ENCODE assay signal across 8 cellular contexts in the genomic region with DNA sequence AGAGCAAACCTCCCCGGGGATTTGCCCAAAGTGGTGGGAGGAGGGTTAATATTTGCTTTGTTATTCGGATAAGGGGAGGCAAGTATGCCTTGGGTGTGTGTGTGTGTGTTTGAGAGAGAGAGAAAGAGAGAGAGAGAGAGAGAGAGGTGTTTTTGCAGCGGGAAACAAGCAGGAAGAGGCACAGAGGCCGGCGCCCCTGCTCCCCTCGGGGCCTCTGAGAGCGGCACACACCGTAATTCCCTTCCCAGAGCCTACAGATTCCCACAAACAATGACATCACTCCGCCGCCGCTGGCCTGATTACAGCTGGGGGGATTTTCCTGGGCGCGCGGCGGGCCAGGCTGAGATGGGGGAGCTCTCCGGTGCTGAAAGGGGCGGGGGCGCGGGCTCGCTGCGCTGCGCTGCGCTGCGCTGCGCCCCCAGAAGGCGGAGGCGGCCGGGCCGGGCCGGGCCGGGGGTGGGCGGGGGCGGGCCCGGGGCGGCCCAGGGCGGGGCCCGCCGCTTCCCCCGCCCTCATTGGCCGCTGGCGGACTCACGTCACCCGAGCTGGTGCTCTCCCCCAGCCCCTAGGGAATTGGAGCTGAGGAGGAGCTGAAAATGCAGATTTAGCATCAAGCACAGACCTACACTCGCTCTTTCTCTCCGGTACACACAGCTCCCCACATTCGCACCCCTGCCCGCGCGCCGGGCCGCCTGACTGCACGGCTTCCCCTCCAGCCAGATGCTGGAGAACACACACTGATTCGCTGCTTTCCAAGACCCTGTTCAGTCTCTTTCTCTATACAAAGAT. TPM values are rescaled to one million over a fixed set of nuclear protein-coding genes. Genes with fewer than 3 reads are reported as not detected.
DNase-seq lines count a peak whose midpoint lies in the region; TF ChIP-seq lines count a peak whose summit lies in the region.

A gene with protein sequence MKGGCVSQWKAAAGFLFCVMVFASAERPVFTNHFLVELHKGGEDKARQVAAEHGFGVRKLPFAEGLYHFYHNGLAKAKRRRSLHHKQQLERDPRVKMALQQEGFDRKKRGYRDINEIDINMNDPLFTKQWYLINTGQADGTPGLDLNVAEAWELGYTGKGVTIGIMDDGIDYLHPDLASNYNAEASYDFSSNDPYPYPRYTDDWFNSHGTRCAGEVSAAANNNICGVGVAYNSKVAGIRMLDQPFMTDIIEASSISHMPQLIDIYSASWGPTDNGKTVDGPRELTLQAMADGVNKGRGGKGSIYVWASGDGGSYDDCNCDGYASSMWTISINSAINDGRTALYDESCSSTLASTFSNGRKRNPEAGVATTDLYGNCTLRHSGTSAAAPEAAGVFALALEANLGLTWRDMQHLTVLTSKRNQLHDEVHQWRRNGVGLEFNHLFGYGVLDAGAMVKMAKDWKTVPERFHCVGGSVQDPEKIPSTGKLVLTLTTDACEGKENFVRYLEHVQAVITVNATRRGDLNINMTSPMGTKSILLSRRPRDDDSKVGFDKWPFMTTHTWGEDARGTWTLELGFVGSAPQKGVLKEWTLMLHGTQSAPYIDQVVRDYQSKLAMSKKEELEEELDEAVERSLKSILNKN (plus strand): TSS at position 631 of the 789 bp plus-strand sequence. CDS start 266 bp downstream, outside the sequence.

- peak within 1 kb of the TSS; percentile 23 for H3K27ac Mint-ChIP-seq in type B pancreatic cell
- no peak within 1 kb of the TSS for H3K27ac Mint-ChIP-seq in activated T-cell treated with anti-CD3 and anti-CD28 coated beads, Interleukin-2, amount 50 U/mL, for 24 hours

- H3K36me3 Mint-ChIP-seq in type B pancreatic cell: no peaks in the 10 kb centered on the region
- H3K36me3 Mint-ChIP-seq in activated T-cell treated with anti-CD3 and anti-CD28 coated beads, Interleukin-2, amount 50 U/mL, for 24 hours (ENCODE audit: low read depth): no peaks in the 10 kb centered on the region

- peaks cover 16% of the 10 kb centered on the region for H3K4me1 Mint-ChIP-seq in type B pancreatic cell (ENCODE audit: unreplicated experiment)
- peaks cover 1% of the 10 kb centered on the region for H3K4me1 Mint-ChIP-seq in activated T-cell treated with anti-CD3 and anti-CD28 coated beads, Interleukin-2, amount 50 U/mL, for 24 hours (ENCODE audit: low read depth)

- no peaks in the 10 kb centered on the region for H3K9me3 ChIP-seq in liver (ENCODE audit: control insufficient read depth in 4 of 4, low read length in 3 of 4)

- H3K4me3 Mint-ChIP-seq in type B pancreatic cell: peak within 1 kb of the TSS; percentile 87
- H3K4me3 Mint-ChIP-seq in activated T-cell treated with anti-CD3 and anti-CD28 coated beads, Interleukin-2, amount 50 U/mL, for 24 hours: no peak within 1 kb of the TSS

- H3K4me3 ChIP-seq in liver (ENCODE audit: low read depth in 1 of 3, low read length in 3 of 3): peak within 1 kb of the TSS in 1 of 3 donors; percentile 27

- H3K27ac ChIP-seq in liver (ENCODE audit: low read depth in 1 of 2, low read length in 2 of 2): no peak within 1 kb of the TSS

- DNase-seq in GM10266 (ENCODE audit: extremely low spot score) (peak; percentile 13), NCI-H446 treated with DMSO at 0.1 percent for 48 hours (lab: John Stamatoyannopoulos, UW) (peak; percentile 94), dermis blood vessel endothelial cell (peak; percentile 12), type B pancreatic cell (ENCODE audit: extremely low spot score, unreplicated experiment) (peak; percentile 82), GM19240 (ENCODE audit: insufficient read length, low spot score) (no peak), T-helper 9 cell (no peak)
- DNase-seq in activated T-cell treated with anti-CD3 and anti-CD28 coated beads, Interleukin-2, amount 50 U/mL, for 24 hours: no peak

- peaks cover 93% of the 10 kb centered on the region for H3K27me3 Mint-ChIP-seq in type B pancreatic cell
- H3K27me3 Mint-ChIP-seq in activated T-cell treated with anti-CD3 and anti-CD28 coated beads, Interleukin-2, amount 50 U/mL, for 24 hours: peaks cover 70% of the 10 kb centered on the region

- 2% methylated on average over 53 of the region's 53 CpGs for WGBS in liver

- TF ChIP-seq RAD21 in liver (IDR thresholded peaks at IDR 0.05): no peak

- H3K27me3 ChIP-seq in liver (ENCODE audit: control insufficient read depth in 4 of 4, insufficient read depth in 4 of 4, low read length in 3 of 4): peaks cover 2 to 18% (median 3%) of the 10 kb centered on the region in 4 donors

- TF ChIP-seq CTCF in GM10266 (IDR thresholded peaks at IDR 0.05; ENCODE audit: control insufficient read depth, insufficient read depth, low read depth, missing control alignments) (no peak), liver (IDR thresholded peaks at IDR 0.05; ENCODE audit: low read depth, low read length, missing input control) (no peak), type B pancreatic cell (conservative IDR thresholded peaks at IDR 0.05) (no peak)

- H3K36me3 ChIP-seq in liver (ENCODE audit: control insufficient read depth in 4 of 4, insufficient read depth in 3 of 4, low read depth in 1 of 4, low read length in 3 of 4): no peaks in the 10 kb centered on the region

- H3K9me3 Mint-ChIP-seq in type B pancreatic cell: peaks cover 7% of the 10 kb centered on the region
- H3K9me3 Mint-ChIP-seq in activated T-cell treated with anti-CD3 and anti-CD28 coated beads, Interleukin-2, amount 50 U/mL, for 24 hours: no peaks in the 10 kb centered on the region

- H3K9ac ChIP-seq in liver (ENCODE audit: low read depth in 1 of 2, low read length in 2 of 2): no peak within 1 kb of the TSS

- H3K4me1 ChIP-seq in liver (ENCODE audit: control insufficient read depth in 4 of 4, insufficient read depth in 4 of 4, low read length in 3 of 4): peaks cover 0 to 15% (median 2%) of the 10 kb centered on the region in 4 donors

TF ChIP-seq in liver, 16 proteins besides CTCF, POLR2A, EP300 and RAD21:
- TF ChIP-seq, protein P1, sequence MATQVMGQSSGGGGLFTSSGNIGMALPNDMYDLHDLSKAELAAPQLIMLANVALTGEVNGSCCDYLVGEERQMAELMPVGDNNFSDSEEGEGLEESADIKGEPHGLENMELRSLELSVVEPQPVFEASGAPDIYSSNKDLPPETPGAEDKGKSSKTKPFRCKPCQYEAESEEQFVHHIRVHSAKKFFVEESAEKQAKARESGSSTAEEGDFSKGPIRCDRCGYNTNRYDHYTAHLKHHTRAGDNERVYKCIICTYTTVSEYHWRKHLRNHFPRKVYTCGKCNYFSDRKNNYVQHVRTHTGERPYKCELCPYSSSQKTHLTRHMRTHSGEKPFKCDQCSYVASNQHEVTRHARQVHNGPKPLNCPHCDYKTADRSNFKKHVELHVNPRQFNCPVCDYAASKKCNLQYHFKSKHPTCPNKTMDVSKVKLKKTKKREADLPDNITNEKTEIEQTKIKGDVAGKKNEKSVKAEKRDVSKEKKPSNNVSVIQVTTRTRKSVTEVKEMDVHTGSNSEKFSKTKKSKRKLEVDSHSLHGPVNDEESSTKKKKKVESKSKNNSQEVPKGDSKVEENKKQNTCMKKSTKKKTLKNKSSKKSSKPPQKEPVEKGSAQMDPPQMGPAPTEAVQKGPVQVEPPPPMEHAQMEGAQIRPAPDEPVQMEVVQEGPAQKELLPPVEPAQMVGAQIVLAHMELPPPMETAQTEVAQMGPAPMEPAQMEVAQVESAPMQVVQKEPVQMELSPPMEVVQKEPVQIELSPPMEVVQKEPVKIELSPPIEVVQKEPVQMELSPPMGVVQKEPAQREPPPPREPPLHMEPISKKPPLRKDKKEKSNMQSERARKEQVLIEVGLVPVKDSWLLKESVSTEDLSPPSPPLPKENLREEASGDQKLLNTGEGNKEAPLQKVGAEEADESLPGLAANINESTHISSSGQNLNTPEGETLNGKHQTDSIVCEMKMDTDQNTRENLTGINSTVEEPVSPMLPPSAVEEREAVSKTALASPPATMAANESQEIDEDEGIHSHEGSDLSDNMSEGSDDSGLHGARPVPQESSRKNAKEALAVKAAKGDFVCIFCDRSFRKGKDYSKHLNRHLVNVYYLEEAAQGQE (IDR thresholded peaks at IDR 0.05): peak; percentile 87
- no peak for TF ChIP-seq TAF1 (conservative IDR thresholded peaks at IDR 0.05)

RNA-seq across cellular contexts. Expression of the gene that starts here (rescaled TPM):
- total RNA-seq in dermis blood vessel endothelial cell (not detected in 2 replicates), liver (under 1 TPM; 0.08 to 0.09 TPM), type B pancreatic cell (ENCODE audit: low replicate concordance) (46.4 and 61.2 TPM in 2 replicates)
- under 1 TPM in 1 of 2 donors, not detected in 1; 0.14 TPM for polyA plus RNA-seq in liver

Comparison
In these comparisons a context has a peak if more than half of its experiments do, and no peak if none do; other contexts are left out.
1. RNA of the gene that starts here (total RNA-seq): 46.4 to 61.2 TPM in type B pancreatic cell; 0.08 to 0.09 TPM in liver and not detected in dermis blood vessel endothelial cell; every median in the first group is over 10 times any median in the second.
2. Peak in DNase-seq in dermis blood vessel endothelial cell; RNA of the gene not detected or under 1 TPM.
3. DNase-seq: peak in GM10266 (single experiment), NCI-H446 treated with DMSO at 0.1 percent for 48 hours (single experiment) and type B pancreatic cell (single experiment); none in activated T-cell treated with anti-CD3 and anti-CD28 coated beads, Interleukin-2, amount 50 U/mL, for 24 hours (single experiment), GM19240 (single experiment) and T-helper 9 cell (single experiment).